8 cellular contexts compared by ENCODE assay signal in the genomic region with DNA sequence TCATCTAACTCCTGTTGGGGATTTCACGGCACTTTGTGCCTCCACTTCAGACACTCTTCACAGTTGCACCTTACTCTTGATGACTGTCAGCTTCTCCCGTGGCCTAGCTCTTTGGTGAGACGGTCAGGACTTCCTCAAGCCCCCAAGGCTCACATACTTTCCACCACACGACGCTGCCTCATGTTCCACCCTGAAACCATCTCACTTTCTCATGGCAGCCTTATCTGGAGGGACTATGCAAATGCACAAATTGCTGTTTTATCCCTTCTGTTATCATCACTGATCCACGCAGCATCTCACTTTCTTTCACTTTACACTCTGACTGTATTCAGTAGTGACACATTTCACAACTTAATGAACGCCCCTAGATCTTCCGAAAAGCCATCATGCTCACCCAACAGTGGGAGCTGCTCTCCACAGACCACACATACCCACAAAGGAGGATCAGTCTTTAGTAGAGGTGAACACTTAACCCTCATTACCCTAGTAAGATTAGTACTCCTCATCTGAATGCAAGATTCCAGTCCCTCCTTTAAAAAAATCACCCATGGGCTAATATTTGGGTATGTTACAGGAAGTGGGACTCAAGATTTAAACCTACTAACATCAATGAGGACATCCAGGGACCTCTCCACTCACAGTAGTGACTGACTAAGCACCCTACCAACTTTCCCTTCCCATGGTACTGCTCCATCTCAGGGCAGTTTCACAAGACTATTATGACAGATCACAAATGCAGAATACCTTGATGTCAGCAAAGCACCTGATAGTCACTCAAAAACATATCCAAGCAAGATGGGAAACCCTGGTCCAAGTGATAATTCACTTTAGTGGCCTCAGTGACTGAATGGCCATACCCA. TPM values are rescaled to one million over a fixed set of nuclear protein-coding genes. Genes with fewer than 3 reads are reported as not detected.
DNase-seq lines count a peak whose midpoint lies in the region; ATAC-seq and TF ChIP-seq lines count a peak whose summit lies in the region.

No MANE protein-coding gene starts in this region.

- TF ChIP-seq POLR2A in lower leg skin (IDR thresholded peaks at IDR 0.05) = no peak

- TF ChIP-seq CTCF in lower leg skin (IDR thresholded peaks at IDR 0.05) = no peak

- DNase-seq in activated T-cell treated with anti-CD3 and anti-CD28 coated beads for 48 hours (ENCODE audit: low read depth) = peak; percentile 58
- peak in 2 of 3 experiments; percentile 53 to 62 for DNase-seq in stimulated activated CD4-positive, alpha-beta T cell treated with anti-CD3 and anti-CD28 coated beads, TNF-alpha, amount 100 ng/mL, for 24 hours (ENCODE audit: low read depth in 3 of 3)
- DNase-seq in G401 (ENCODE audit: low spot score) = no peak
- DNase-seq in left ventricle myocardium superior = no peak
- DNase-seq in lower leg skin (ENCODE audit: low spot score in 2 of 2) = no peak
- DNase-seq in NAMALWA (ENCODE audit: low spot score) = no peak

- in situ Hi-C loops in G401 (cut with HindIII; ENCODE audit: low sequenced_read_pairs) = no loop called here

- 81 to 84% methylated on average over 8 of the region's 8 CpGs for WGBS in lower leg skin, 2 donors

- intact Hi-C loops in left ventricle myocardium superior (cut with micrococcal nuclease) (no loop called here), lower leg skin (cut with DNase I; ENCODE audit: low total_unique reads) (no loop called here)

- ATAC-seq in GM19035 (IDR thresholded peaks at IDR 0.05; ENCODE audit: unreplicated experiment) (peak; percentile 70), HG02981 (IDR thresholded peaks at IDR 0.05; ENCODE audit: unreplicated experiment) (peak; percentile 59), left ventricle myocardium superior (no peak)

- no peak overlapping the region for H3K4me3 ChIP-seq in lower leg skin (ENCODE audit: low read depth, poor library complexity, severe bottlenecking)

RNA-seq across cellular contexts. Expression of a gene that starts 35.4 kb away (rescaled TPM):
- not detected in 2 replicates for total RNA-seq in G401 (2014; rRNA removed; shearing (Covaris generic))
- total RNA-seq in left ventricle myocardium superior (51.6 TPM), lower leg skin (10 to 100 TPM; 56.3 to 96.4 (median 81.8) TPM)

Comparison
In these comparisons a context has a peak if more than half of its experiments do, and no peak if none do; other contexts are left out.
1. DNase-seq: peak in activated T-cell treated with anti-CD3 and anti-CD28 coated beads for 48 hours (single experiment) and stimulated activated CD4-positive, alpha-beta T cell treated with anti-CD3 and anti-CD28 coated beads, TNF-alpha, amount 100 ng/mL, for 24 hours (2 of 3); none in G401 (single experiment), left ventricle myocardium superior (single experiment), lower leg skin (0 of 2) and NAMALWA (single experiment).
2. RNA of a gene that starts 35.4 kb away (total RNA-seq): 56.3 to 96.4 TPM in lower leg skin and 51.6 TPM in left ventricle myocardium superior (single experiment); not detected in G401; every median in the first group is over 10 times any median in the second.